In genomic region chr7:127066974-127067373, GRCh38 we compare ENCODE assay signal across 11 cellular contexts.
DNase-seq lines count a peak whose midpoint lies in the region; ATAC-seq and TF ChIP-seq lines count a peak whose summit lies in the region.
"Had no signal": no experiment of that assay in that cellular context is flagged by ENCODE, and none has a peak within 500 bp of the region (broad histone marks: within the 10 kb centered on the region; RNA-seq: fewer than 3 reads in every experiment).

No MANE protein-coding gene starts in this region.

- no peak for ATAC-seq in CD8-positive, alpha-beta T cell
- ATAC-seq: gastrocnemius medialis had no signal

- H3K23ac ChIP-seq in mesendoderm (ENCODE audit: low read length): no peak overlapping the region

- no peak overlapping the region for H2AK5ac ChIP-seq in mesendoderm (ENCODE audit: low read length)

- POLR2A ChIA-PET in CD8-positive, alpha-beta T cell (lab: Charles Lee): no interaction called here

- no peak overlapping the region for H3K4ac ChIP-seq in mesendoderm (ENCODE audit: low read depth, low read length)

- peak; percentile 5 for DNase-seq in G401 (ENCODE audit: low spot score)
- DNase-seq in HL-60 (ENCODE audit: low read depth in 1 of 2, low spot score in 1 of 2): peak in 1 of 2 experiments; percentile 57
- DNase-seq in SK-MEL-5 (ENCODE audit: low read depth, low spot score): peak; percentile 70
- DNase-seq in mesendoderm: peak; percentile 77
- no peak for DNase-seq in CD8-positive, alpha-beta T cell
- no peak for DNase-seq in KG1 (lab: John Stamatoyannopoulos, UW)
- no peak for DNase-seq in dorsolateral prefrontal cortex
- DNase-seq: gastrocnemius medialis, NCI-H446, tibial artery had no signal

- no peak overlapping the region for H4K5ac ChIP-seq in mesendoderm (ENCODE audit: low read length)

- H3K56ac ChIP-seq in mesendoderm (ENCODE audit: low read length): no peak overlapping the region

- no peak overlapping the region for H3K4me2 ChIP-seq in mesendoderm (ENCODE audit: low read length)

- H3K9ac ChIP-seq in mesendoderm (ENCODE audit: low read length): no peak overlapping the region

- WGBS in mesendoderm (ENCODE audit: extremely low coverage, insufficient coverage, low lambda C conversion rate): no CpG with 5 or more reads among the region's 3 CpGs

- no peaks in the 10 kb centered on the region for H3K79me1 ChIP-seq in mesendoderm (ENCODE audit: low read length)

- H3K36me3 Mint-ChIP-seq in CD8-positive, alpha-beta T cell: no peaks in the 10 kb centered on the region
- H3K36me3 Mint-ChIP-seq: memory B cell had no signal

- H3K79me2 ChIP-seq in mesendoderm (ENCODE audit: control insufficient read depth, insufficient read depth, low read length): no peaks in the 10 kb centered on the region

- H3K9me3 Mint-ChIP-seq in CD8-positive, alpha-beta T cell: peaks cover 5% of the 10 kb centered on the region
- H3K9me3 Mint-ChIP-seq: memory B cell had no signal

- CTCF ChIA-PET in CD8-positive, alpha-beta T cell (lab: Charles Lee): no interaction called here

- H3K4me1 Mint-ChIP-seq in CD8-positive, alpha-beta T cell (ENCODE audit: low read depth): no peaks in the 10 kb centered on the region
- H3K4me1 Mint-ChIP-seq: memory B cell had no signal

- H2BK5ac ChIP-seq in mesendoderm (ENCODE audit: low read length): no peak overlapping the region

- TF ChIP-seq CTCF in HL-60 (IDR thresholded peaks at IDR 0.05; ENCODE audit: insufficient read depth, low read length) (peak; percentile 14), dorsolateral prefrontal cortex (IDR thresholded peaks at IDR 0.05 in 54 of 56, conservative IDR thresholded peaks at IDR 0.05 in 2 of 56; ENCODE audit: low read depth in 1 of 56, partially characterized antibody in 56 of 56) (peak in 2 of 56 donors; percentile 13 to 16)
- TF ChIP-seq CTCF in CD8-positive, alpha-beta T cell (IDR thresholded peaks at IDR 0.05): no peak

- H3K27me3 ChIP-seq in HL-60 (ENCODE audit: insufficient read depth, poor library complexity, severe bottlenecking) (peaks cover 10% of the 10 kb centered on the region), mesendoderm (ENCODE audit: insufficient read depth, low read length, poor library complexity) (no peaks in the 10 kb centered on the region), dorsolateral prefrontal cortex (no peaks in the 10 kb centered on the region)
- no peaks in the 10 kb centered on the region for H3K27me3 ChIP-seq in CD8-positive, alpha-beta T cell (ENCODE audit: insufficient read depth, low read length)
- H3K27me3 ChIP-seq: gastrocnemius medialis, tibial artery had no signal

- in situ Hi-C loops in G401 (cut with HindIII; ENCODE audit: low sequenced_read_pairs) (no loop called here), SK-MEL-5 (cut with HindIII; ENCODE audit: low pct_unique_long_range_greater_than_20kb, low sequenced_read_pairs) (no loop called here)

- H3K27ac Mint-ChIP-seq in CD8-positive, alpha-beta T cell: no peak overlapping the region
- H3K27ac Mint-ChIP-seq: memory B cell had no signal

- intact Hi-C loops in CD8-positive, alpha-beta T cell (cut with DNase I, micrococcal nuclease): no loop called here
- intact Hi-C loops in dorsolateral prefrontal cortex (cut with DNase I): no loop called here

- H3K4me1 ChIP-seq in mesendoderm (ENCODE audit: control insufficient read depth, low read depth, low read length): no peaks in the 10 kb centered on the region
- H3K4me1 ChIP-seq in CD8-positive, alpha-beta T cell (ENCODE audit: insufficient read depth, low read length): no peaks in the 10 kb centered on the region
- H3K4me1 ChIP-seq: gastrocnemius medialis, tibial artery had no signal

- H3K27me3 Mint-ChIP-seq in CD8-positive, alpha-beta T cell (ENCODE audit: low read depth): peaks cover 10% of the 10 kb centered on the region
- H3K27me3 Mint-ChIP-seq: memory B cell had no signal

- no peak overlapping the region for H3K4me3 Mint-ChIP-seq in CD8-positive, alpha-beta T cell
- H3K4me3 Mint-ChIP-seq: memory B cell had no signal

- H3K36me3 ChIP-seq in mesendoderm (ENCODE audit: control insufficient read depth, insufficient read depth, low read length): no peaks in the 10 kb centered on the region
- no peaks in the 10 kb centered on the region for H3K36me3 ChIP-seq in CD8-positive, alpha-beta T cell (ENCODE audit: insufficient read depth, low read length)
- H3K36me3 ChIP-seq: gastrocnemius medialis, tibial artery had no signal

- no peak overlapping the region for H4K8ac ChIP-seq in mesendoderm (ENCODE audit: low read depth, low read length)

- no peak overlapping the region for H3K18ac ChIP-seq in mesendoderm (ENCODE audit: low read length)

- no peak overlapping the region for H3K27ac ChIP-seq in HL-60 (replicated peaks)
- H3K27ac ChIP-seq in mesendoderm (ENCODE audit: low read depth, low read length): no peak overlapping the region
- no peak overlapping the region for H3K27ac ChIP-seq in CD8-positive, alpha-beta T cell (ENCODE audit: low read depth, low read length)
- H3K27ac ChIP-seq in dorsolateral prefrontal cortex: no peak overlapping the region
- H3K27ac ChIP-seq: gastrocnemius medialis, tibial artery had no signal

- H2BK15ac ChIP-seq in mesendoderm (replicated peaks; ENCODE audit: low read depth): no peak overlapping the region

- no peak overlapping the region for H2BK120ac ChIP-seq in mesendoderm (ENCODE audit: low read depth, low read length)

- H3K4me3 ChIP-seq in HL-60 (replicated peaks; ENCODE audit: insufficient read depth, low read length) (no peak overlapping the region), mesendoderm (ENCODE audit: low read length) (no peak overlapping the region), dorsolateral prefrontal cortex (no peak overlapping the region)
- no peak overlapping the region for H3K4me3 ChIP-seq in CD8-positive, alpha-beta T cell (ENCODE audit: low read depth, low read length)
- H3K4me3 ChIP-seq: gastrocnemius medialis, tibial artery had no signal

- no peaks in the 10 kb centered on the region for H3K9me3 ChIP-seq in CD8-positive, alpha-beta T cell (ENCODE audit: low read length)
- H3K9me3 ChIP-seq: gastrocnemius medialis had no signal

Comparison
In these comparisons a context has a peak if more than half of its experiments do, and no peak if none do; other contexts are left out.
1. DNase-seq: peak in G401 (single experiment), SK-MEL-5 (single experiment) and mesendoderm (single experiment); none in CD8-positive, alpha-beta T cell (0 of 7), KG1 (single experiment) and dorsolateral prefrontal cortex (0 of 10).